ENCODE assay signal across 8 cellular contexts in genomic region chr5:151079838-151080619, GRCh38. TPM values are rescaled to one million over a fixed set of nuclear protein-coding genes. Genes with fewer than 3 reads are reported as not detected.
DNase-seq lines count a peak whose midpoint lies in the region; ATAC-seq and TF ChIP-seq lines count a peak whose summit lies in the region.

No MANE protein-coding gene starts in this region.

- H3K4me1 ChIP-seq in esophagus squamous epithelium, result peaks cover 42 to 89% (median 68%) of the 10 kb centered on the region in 3 donors
- H3K4me1 ChIP-seq in trophoblast cell (ENCODE audit: control insufficient read depth in 1 of 2, insufficient read depth in 2 of 2, low read length in 2 of 2), result peaks cover 13 to 14% of the 10 kb centered on the region in 2 experiments

- 1 to 4% methylated on average over 15 to 22 of the region's 22 CpGs for WGBS in esophagus squamous epithelium, 2 donors
- 100% methylated on average over 1 of the region's 22 CpGs for WGBS in trophoblast cell (ENCODE audit: extremely low coverage, insufficient coverage, insufficient read length)

- H2BK120ac ChIP-seq in trophoblast cell (ENCODE audit: insufficient read depth, low read length, poor library complexity), result peak overlapping the region; percentile 98

- peak overlapping the region; percentile 99 for H2BK5ac ChIP-seq in trophoblast cell (ENCODE audit: low read depth, low read length, poor library complexity)

- H2BK12ac ChIP-seq in trophoblast cell (ENCODE audit: low read length), result no peak overlapping the region

- H3K79me2 ChIP-seq in trophoblast cell (ENCODE audit: control insufficient read depth, insufficient read depth, low read length, poor library complexity), result peaks cover 8% of the 10 kb centered on the region

- peak overlapping the region; percentile 99 for H3K4ac ChIP-seq in trophoblast cell (ENCODE audit: low read depth, low read length)

- no peak for TF ChIP-seq POLR2A in esophagus squamous epithelium (IDR thresholded peaks at IDR 0.05)

- no peak overlapping the region for H2AK5ac ChIP-seq in trophoblast cell (ENCODE audit: low read length)

- intact Hi-C loops in esophagus squamous epithelium (cut with DNase I), result no loop called here

- peak overlapping the region; percentile 100 for H3K18ac ChIP-seq in trophoblast cell (ENCODE audit: low read length)

- peak overlapping the region; percentile 96 for H3K27ac ChIP-seq in VCaP
- peak overlapping the region; percentile 96 to 99 (median 97) for H3K27ac ChIP-seq in esophagus squamous epithelium
- peak overlapping the region; percentile 83 for H3K27ac ChIP-seq in trophoblast cell (ENCODE audit: low read depth, low read length)

- H3K14ac ChIP-seq in trophoblast cell (ENCODE audit: low read length), result peak overlapping the region; percentile 99

- no peak for ATAC-seq in GM21447 (IDR thresholded peaks at IDR 0.05; ENCODE audit: unreplicated experiment)
- no peak for ATAC-seq in HG02798 (IDR thresholded peaks at IDR 0.05; ENCODE audit: poor library complexity, unreplicated experiment)

- peak overlapping the region; percentile 100 for H4K8ac ChIP-seq in trophoblast cell (ENCODE audit: low read depth, low read length)

- H3K9me3 ChIP-seq in esophagus squamous epithelium (no peaks in the 10 kb centered on the region), trophoblast cell (ENCODE audit: insufficient read depth, low read depth, low read length) (no peaks in the 10 kb centered on the region)

- no peak for DNase-seq in AG09309 (ENCODE audit: low read depth)
- DNase-seq in GM20000 (ENCODE audit: low spot score), result no peak
- DNase-seq in esophagus squamous epithelium (lab: John Stamatoyannopoulos, UW), result no peak
- DNase-seq in trophoblast cell, result no peak
- DNase-seq in DMS79 treated with DMSO at 0.1 percent for 48 hours (lab: John Stamatoyannopoulos, UW), result no peak

- H3K23ac ChIP-seq in trophoblast cell (ENCODE audit: low read length), result no peak overlapping the region

- peaks cover 11% of the 10 kb centered on the region for H3K79me1 ChIP-seq in trophoblast cell (ENCODE audit: low read length)

- H3K27me3 ChIP-seq in esophagus squamous epithelium (no peaks in the 10 kb centered on the region), trophoblast cell (ENCODE audit: insufficient read depth, low read length) (no peaks in the 10 kb centered on the region)

- H4K91ac ChIP-seq in trophoblast cell (ENCODE audit: low read depth, low read length), result peak overlapping the region; percentile 100

- H3K36me3 ChIP-seq in esophagus squamous epithelium, result peaks cover 0 to 14% (median 0%) of the 10 kb centered on the region in 3 donors
- H3K36me3 ChIP-seq in trophoblast cell (ENCODE audit: control insufficient read depth in 1 of 2, insufficient read depth in 2 of 2, low read length in 2 of 2), result peaks cover 6 to 7% of the 10 kb centered on the region in 2 experiments

- TF ChIP-seq CTCF in AG09309 (IDR thresholded peaks at IDR 0.05; ENCODE audit: control insufficient read depth, insufficient read depth, low read depth, low read length, missing control alignments) (no peak), GM20000 (IDR thresholded peaks at IDR 0.05; ENCODE audit: extremely low read depth, missing control alignments) (peak; percentile 4), VCaP (conservative IDR thresholded peaks at IDR 0.05) (no peak), esophagus squamous epithelium (IDR thresholded peaks at IDR 0.05) (no peak)

- H3K9ac ChIP-seq in trophoblast cell (ENCODE audit: low read length), result peak overlapping the region; percentile 97

- H3K4me3 ChIP-seq in AG09309 (ENCODE audit: control insufficient read depth, low read depth, low read length) (peak overlapping the region; percentile 61), esophagus squamous epithelium (peak overlapping the region; percentile 64 to 94 (median 88)), trophoblast cell (ENCODE audit: low read depth, low read length) (peak overlapping the region; percentile 96)

- H4K12ac ChIP-seq in trophoblast cell (ENCODE audit: low read depth, low read length), result peak overlapping the region; percentile 99

- peak overlapping the region; percentile 100 for H2AFZ ChIP-seq in trophoblast cell (ENCODE audit: insufficient read depth, low read length, poor library complexity)

- H3K4me2 ChIP-seq in trophoblast cell (ENCODE audit: low read length), result peak overlapping the region; percentile 65

RNA-seq across cellular contexts. Expression of gene TNIP1, which starts 0.8 kb away (rescaled TPM):
- 100 to 1,000 TPM in 1 of 4 donors, 10 to 100 TPM in 3; 55.5 to 109 (median 95.4) TPM for total RNA-seq in esophagus squamous epithelium
- 54.1 and 54.5 TPM in 2 replicates for polyA plus RNA-seq in trophoblast cell (2013)

RNA-seq across cellular contexts. Expression of gene GPX3, which starts 59.6 kb away (rescaled TPM):
- total RNA-seq in esophagus squamous epithelium, result 1,000 to 10,000 TPM in 1 of 4 donors, 100 to 1,000 TPM in 3; 166 to 1,028 (median 489) TPM
- 22.4 and 25.1 TPM in 2 replicates for polyA plus RNA-seq in trophoblast cell (2013)
